ENCODE assay signal across 28 cellular contexts in the genomic region with DNA sequence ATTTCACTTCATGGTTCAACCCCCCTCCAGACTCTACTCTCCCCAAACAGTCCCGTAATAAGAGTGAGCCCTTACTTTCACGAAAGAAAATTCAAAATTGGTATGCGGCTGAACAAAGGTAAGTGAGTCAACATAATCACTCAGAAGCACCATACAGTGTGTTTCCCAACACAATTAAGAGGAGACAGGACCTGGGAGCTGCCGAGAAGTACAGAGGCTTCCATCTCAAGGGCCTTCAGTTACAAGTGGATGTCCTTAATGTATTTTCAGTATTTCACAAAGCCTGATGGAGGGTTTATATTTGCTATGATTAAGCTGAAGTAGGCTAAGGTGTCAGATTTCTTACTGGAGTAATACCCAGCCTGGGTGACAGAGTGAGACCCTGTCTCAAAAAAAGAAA.
DNase-seq lines count a peak whose midpoint lies in the region; ATAC-seq and TF ChIP-seq lines count a peak whose summit lies in the region.
"Had no signal": no experiment of that assay in that cellular context is flagged by ENCODE, and none has a peak within 500 bp of the region (broad histone marks: within the 10 kb centered on the region; RNA-seq: fewer than 3 reads in every experiment).

No MANE protein-coding gene starts in this region.

- H3K4me3 ChIP-seq in epithelial cell of esophagus (ENCODE audit: low read length) = no peak overlapping the region
- H3K4me3 ChIP-seq: esophagus muscularis mucosa, SJCRH30, spleen had no signal

- no peak for ATAC-seq in HG03460 (IDR thresholded peaks at IDR 0.05; ENCODE audit: unreplicated experiment)
- ATAC-seq: activated CD8-positive, alpha-beta T cell treated with anti-CD3 and anti-CD28 coated beads for 36 hours; left ventricle myocardium superior; right cardiac atrium; stimulated activated naive CD8-positive, alpha-beta T cell treated with anti-CD3 and anti-CD28 coated beads, Interleukin-15, Interleukin-2, amounts not matched to agents 100 U/mL and 50 U/mL, for 24 hours had no signal

- no peak for TF ChIP-seq CTCF in epithelial cell of esophagus (IDR thresholded peaks at IDR 0.05; ENCODE audit: insufficient read depth, low read depth, low read length, missing control alignments)

- DNase-seq in NCI-H2171 treated with DMSO at 0.1 percent for 48 hours (lab: John Stamatoyannopoulos, UW) = peak; percentile 17
- no peak for DNase-seq in NCI-H2171 (lab: John Stamatoyannopoulos, UW)
- DNase-seq in NCI-H2107 treated with DMSO at 0.1 percent for 48 hours (lab: John Stamatoyannopoulos, UW; ENCODE audit: unreplicated experiment) = peak; percentile 82
- DNase-seq in epithelial cell of esophagus (ENCODE audit: low read depth) = peak; percentile 11
- DNase-seq in NCI-H2196 (lab: John Stamatoyannopoulos, UW; ENCODE audit: unreplicated experiment) = no peak
- DNase-seq in NCI-H345 (lab: John Stamatoyannopoulos, UW) = no peak
- DNase-seq: activated CD8-positive, alpha-beta memory T cell treated with anti-CD3 and anti-CD28 coated beads, Interleukin-2, amount 50 U/mL, for 48 hours; activated CD8-positive, alpha-beta T cell treated with anti-CD3 and anti-CD28 coated beads for 36 hours; activated naive CD4-positive, alpha-beta T cell treated with anti-CD3 and anti-CD28 coated beads for 36 hours; CD4-positive, alpha-beta memory T cell; foreskin fibroblast; IMR-90; left ventricle myocardium superior; midbrain; naive B cell; NCI-H226; NCI-H82; posterior cingulate gyrus; right cardiac atrium; RPMI8226; SJCRH30; spleen; stimulated activated CD4-positive, alpha-beta T cell treated with anti-CD3 and anti-CD28 coated beads, Interleukin-2, amount 100 ng/mL, for 24 hours; stimulated activated naive CD8-positive, alpha-beta T cell treated with anti-CD3 and anti-CD28 coated beads, Interleukin-15, Interleukin-2, amounts not matched to agents 100 U/mL and 50 U/mL, for 24 hours; SW 1271; T-helper 9 cell had no signal

Comparison
In these comparisons a context has a peak if more than half of its experiments do, and no peak if none do; other contexts are left out.
1. DNase-seq: peak in NCI-H2171 treated with DMSO at 0.1 percent for 48 hours (single experiment), NCI-H2107 treated with DMSO at 0.1 percent for 48 hours (single experiment) and epithelial cell of esophagus (single experiment); none in NCI-H2171 (single experiment), NCI-H2196 (single experiment) and NCI-H345 (single experiment).